ENCODE assay signal across 15 cellular contexts in genomic region chr11:125347261-125347585, GRCh38.
"Had no signal": no experiment of that assay in that cellular context is flagged by ENCODE, and none has a peak within 500 bp of the region (broad histone marks: within the 10 kb centered on the region; RNA-seq: fewer than 3 reads in every experiment).

No MANE protein-coding gene starts in this region.

- H3K4me3 ChIP-seq: breast epithelium, esophagus squamous epithelium, smooth muscle cell, testis had no signal

- H3K4me1 ChIP-seq: breast epithelium had no signal

- H3K9me3 ChIP-seq: breast epithelium, esophagus squamous epithelium, SK-N-SH, testis had no signal

- H3K4me2 ChIP-seq: SK-N-SH, smooth muscle cell had no signal

- DNase-seq: activated CD4-positive, alpha-beta T cell treated with anti-CD3 and anti-CD28 coated beads, Interleukin-2, amount 10 ng/mL, durations not matched to agents 7 days and 5 days; activated gamma-delta T cell treated with Interleukin-2 at 50 U/mL for 16 hours; amniotic stem cell; esophagus squamous epithelium; hypothalamus; kidney; naive B cell; right cardiac atrium; SK-N-SH; T-cell; T-helper 9 cell; testis had no signal

- H3K9ac ChIP-seq: SK-N-SH had no signal

- H3K27me3 ChIP-seq: breast epithelium, testis had no signal

- H3K27ac ChIP-seq: breast epithelium had no signal

- ATAC-seq: right cardiac atrium, T-cell had no signal

- FAIRE-seq: colon, kidney had no signal

- H3K36me3 ChIP-seq: breast epithelium, esophagus squamous epithelium had no signal
